In genomic region chr2:10276481-10277292, GRCh38 we compare ENCODE assay signal across 16 cellular contexts.
"Had no signal": no experiment of that assay in that cellular context is flagged by ENCODE, and none has a peak within 500 bp of the region (broad histone marks: within the 10 kb centered on the region; RNA-seq: fewer than 3 reads in every experiment).

No MANE protein-coding gene starts in this region.

- H3K4me1 ChIP-seq: colonic mucosa, left ventricle myocardium inferior had no signal

- DNase-seq: activated CD4-positive, alpha-beta T cell treated with anti-CD3 and anti-CD28 coated beads for 1 hour; activated CD4-positive, alpha-beta T cell treated with anti-CD3 and anti-CD28 coated beads, Interleukin-2, amount 50 U/mL, for 48 hours; caudate nucleus; colonic mucosa; erythroblast; foreskin melanocyte; glutamatergic neuron; left ventricle myocardium inferior; occipital lobe; retina; SW 1271; thyroid gland; WERI-Rb-1 had no signal

- H3K27ac ChIP-seq: colonic mucosa, left ventricle myocardium inferior, SJSA1, WERI-Rb-1 had no signal

- H3K9me3 Mint-ChIP-seq: naive thymus-derived CD8-positive, alpha-beta T cell had no signal

- H3K36me3 ChIP-seq: colonic mucosa, left ventricle myocardium inferior, SJSA1, thyroid gland, WERI-Rb-1 had no signal

- H3K36me3 Mint-ChIP-seq: naive thymus-derived CD8-positive, alpha-beta T cell had no signal

- ATAC-seq: naive thymus-derived CD8-positive, alpha-beta T cell had no signal

- H3K27me3 Mint-ChIP-seq: naive thymus-derived CD8-positive, alpha-beta T cell had no signal

- H3K4me3 ChIP-seq: body of pancreas, colonic mucosa, left ventricle myocardium inferior, SJSA1, thyroid gland had no signal

- H3K9me3 ChIP-seq: body of pancreas, colonic mucosa, left ventricle myocardium inferior, SJSA1, thyroid gland had no signal

- H3K27me3 ChIP-seq: body of pancreas, colonic mucosa, SJSA1, thyroid gland had no signal
